ENCODE assay signal across 36 cellular contexts in genomic region chr11:112143597-112143996, GRCh38. TPM values are rescaled to one million over a fixed set of nuclear protein-coding genes. Genes with fewer than 3 reads are reported as not detected.
"Had no signal": no experiment of that assay in that cellular context is flagged by ENCODE, and none has a peak within 500 bp of the region (broad histone marks: within the 10 kb centered on the region; RNA-seq: fewer than 3 reads in every experiment).

No MANE protein-coding gene starts in this region.

- DNase-seq: Karpas-422, Kasumi-1, MG63, MM.1S, MV-4-11, NCI-H1048, NCI-H1092, NCI-H1105, NCI-H1105 treated with DMSO at 0.1 percent for 48 hours, NCI-H1417, NCI-H1417 treated with DMSO at 0.1 percent for 48 hours, NCI-H1436, NCI-H1436 treated with DMSO at 0.1 percent for 48 hours, NCI-H146, NCI-H1694, NCI-H1694 treated with DMSO at 0.1 percent for 48 hours, NCI-H187, NCI-H187 treated with DMSO at 0.1 percent for 48 hours, NCI-H1930, NCI-H2029, NCI-H2029 treated with DMSO at 0.1 percent for 48 hours, NCI-H2081, NCI-H2081 treated with DMSO at 0.1 percent for 48 hours, NCI-H2107, NCI-H2171, NCI-H2171 treated with DMSO at 0.1 percent for 48 hours, NCI-H2227 treated with DMSO at 0.1 percent for 48 hours, NCI-H226, NCI-H345, NCI-H446, NCI-H446 treated with DMSO at 0.1 percent for 48 hours, NCI-H510A, NCI-H510A treated with DMSO at 0.1 percent for 48 hours, NCI-H524 had no signal

- H3K27me3 ChIP-seq: MG63 had no signal

- H3K4me3 ChIP-seq: MG63 had no signal

RNA-seq across cellular contexts. Expression of gene TEX12, which starts 23.6 kb away (rescaled TPM):
- total RNA-seq: LHCN-M2, MCF 10A had no signal

RNA-seq across cellular contexts. Expression of gene BCO2, which starts 31.7 kb away (rescaled TPM):
- total RNA-seq: MCF 10A had no signal
